In the genomic region with DNA sequence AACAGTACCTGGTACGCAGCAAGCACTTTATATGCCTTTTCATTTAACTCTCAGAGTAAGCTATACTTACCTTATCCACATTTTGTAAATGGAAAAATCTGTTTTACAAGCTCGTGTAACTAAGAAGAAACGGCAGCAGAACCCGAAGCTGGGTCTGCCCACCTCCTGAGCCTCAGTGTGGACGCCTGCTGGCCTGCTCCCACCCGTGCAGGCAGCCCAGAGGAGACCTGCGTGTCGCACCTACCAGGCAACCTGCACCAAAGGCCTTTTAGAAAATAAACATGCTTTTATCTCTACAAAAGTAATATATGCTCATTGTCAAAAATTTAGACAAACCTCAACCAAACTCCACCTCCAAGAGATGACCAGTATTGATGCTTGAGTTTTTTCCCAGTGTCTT, we compare ENCODE assay signal across 16 cellular contexts.
A peak's percentile ranks its signal among the peaks of the same experiment; 100 is the strongest.
DNase-seq lines count a peak whose midpoint lies in the region; ATAC-seq and TF ChIP-seq lines count a peak whose summit lies in the region.
"Had no signal": no experiment of that assay in that cellular context is flagged by ENCODE, and none has a peak within 500 bp of the region (broad histone marks: within the 10 kb centered on the region; RNA-seq: fewer than 3 reads in every experiment).

No MANE protein-coding gene starts in this region.

- H3K27ac Mint-ChIP-seq in GM23338 = no peak overlapping the region
- H3K27ac Mint-ChIP-seq in activated CD8-positive, alpha-beta memory T cell treated with anti-CD3 and anti-CD28 coated beads, Interleukin-2, amount 10 ng/mL, durations not matched to agents 7 days and 5 days = no peak overlapping the region
- no peak overlapping the region for H3K27ac Mint-ChIP-seq in activated CD8-positive, alpha-beta T cell treated with anti-CD3 and anti-CD28 coated beads for 36 hours
- H3K27ac Mint-ChIP-seq: HFFc6 had no signal

- H3K36me3 ChIP-seq in GM23338 (ENCODE audit: insufficient read depth) (no peaks in the 10 kb centered on the region; the same call in 1 of the 2 replicates), heart right ventricle (no peaks in the 10 kb centered on the region), MG63 (no peaks in the 10 kb centered on the region)

- H3K9me3 Mint-ChIP-seq in GM23338 = no peaks in the 10 kb centered on the region
- no peaks in the 10 kb centered on the region for H3K9me3 Mint-ChIP-seq in activated CD8-positive, alpha-beta memory T cell treated with anti-CD3 and anti-CD28 coated beads, Interleukin-2, amount 10 ng/mL, durations not matched to agents 7 days and 5 days (ENCODE audit: low read depth)
- no peaks in the 10 kb centered on the region for H3K9me3 Mint-ChIP-seq in activated CD8-positive, alpha-beta T cell treated with anti-CD3 and anti-CD28 coated beads for 36 hours
- H3K9me3 Mint-ChIP-seq: CD4-positive, CD25-positive, alpha-beta regulatory T cell; HFFc6 had no signal

- H3K79me2 ChIP-seq in GM23338 (replicated peaks; ENCODE audit: insufficient read depth) = no peaks in the 10 kb centered on the region

- no peak for DNase-seq in GM23338 (ENCODE audit: low spot score)
- no peak for DNase-seq in RWPE1 (ENCODE audit: low spot score)
- peak in 1 of 2 donors; percentile 34 for DNase-seq in heart right ventricle
- DNase-seq in right cardiac atrium = no peak
- DNase-seq in activated CD8-positive, alpha-beta memory T cell treated with anti-CD3 and anti-CD28 coated beads, Interleukin-2, amount 10 ng/mL, durations not matched to agents 7 days and 5 days = no peak
- no peak for DNase-seq in activated CD8-positive, alpha-beta T cell treated with anti-CD3 and anti-CD28 coated beads for 36 hours
- no peak for DNase-seq in activated CD4-positive, alpha-beta T cell treated with anti-CD3 and anti-CD28 coated beads, Interleukin-2, amount 50 U/mL, for 4 hours
- DNase-seq in MG63 = no peak
- DNase-seq: ACHN; CD4-positive, CD25-positive, alpha-beta regulatory T cell; DMS79; HCEC 1CT; HFFc6 had no signal

- H3K4me3 Mint-ChIP-seq in GM23338 = no peak overlapping the region
- H3K4me3 Mint-ChIP-seq in activated CD8-positive, alpha-beta memory T cell treated with anti-CD3 and anti-CD28 coated beads, Interleukin-2, amount 10 ng/mL, durations not matched to agents 7 days and 5 days = no peak overlapping the region
- no peak overlapping the region for H3K4me3 Mint-ChIP-seq in activated CD8-positive, alpha-beta T cell treated with anti-CD3 and anti-CD28 coated beads for 36 hours
- H3K4me3 Mint-ChIP-seq: CD4-positive, CD25-positive, alpha-beta regulatory T cell; HFFc6 had no signal

- H3K4me1 ChIP-seq in GM23338 (ENCODE audit: insufficient read depth) (peaks cover 8% of the 10 kb centered on the region), heart right ventricle (peaks cover 2 to 48% (median 29%) of the 10 kb centered on the region in 9 donors), right cardiac atrium (ENCODE audit: control insufficient read depth, insufficient read depth, low read length) (peaks cover 2% of the 10 kb centered on the region)

- no peaks in the 10 kb centered on the region for H3K36me3 Mint-ChIP-seq in GM23338 (ENCODE audit: low read depth)
- H3K36me3 Mint-ChIP-seq in activated CD8-positive, alpha-beta memory T cell treated with anti-CD3 and anti-CD28 coated beads, Interleukin-2, amount 10 ng/mL, durations not matched to agents 7 days and 5 days = peaks cover 4% of the 10 kb centered on the region
- H3K36me3 Mint-ChIP-seq in activated CD8-positive, alpha-beta T cell treated with anti-CD3 and anti-CD28 coated beads for 36 hours (ENCODE audit: low read depth) = no peaks in the 10 kb centered on the region

- TF ChIP-seq CTCF in GM23338 (conservative IDR thresholded peaks at IDR 0.05; ENCODE audit: low read depth in 2 of 2) = no peak
- TF ChIP-seq CTCF in RWPE1 (conservative IDR thresholded peaks at IDR 0.05; ENCODE audit: low read depth) = no peak
- peak in 2 of 9 donors; percentile 17 to 27 for TF ChIP-seq CTCF in heart right ventricle (IDR thresholded peaks at IDR 0.05)
- no peak for TF ChIP-seq CTCF in activated CD8-positive, alpha-beta T cell treated with anti-CD3 and anti-CD28 coated beads for 36 hours (IDR thresholded peaks at IDR 0.05)

- no peaks in the 10 kb centered on the region for H3K27me3 Mint-ChIP-seq in GM23338 (ENCODE audit: insufficient read depth, low read depth, poor library complexity)
- no peaks in the 10 kb centered on the region for H3K27me3 Mint-ChIP-seq in activated CD8-positive, alpha-beta memory T cell treated with anti-CD3 and anti-CD28 coated beads, Interleukin-2, amount 10 ng/mL, durations not matched to agents 7 days and 5 days
- H3K27me3 Mint-ChIP-seq in activated CD8-positive, alpha-beta T cell treated with anti-CD3 and anti-CD28 coated beads for 36 hours = no peaks in the 10 kb centered on the region
- H3K27me3 Mint-ChIP-seq: CD4-positive, CD25-positive, alpha-beta regulatory T cell had no signal

- intact Hi-C loops in heart right ventricle (cut with DNase I) (no loop called here), right cardiac atrium (cut with DNase I) (no loop called here)
- intact Hi-C loops in activated CD8-positive, alpha-beta T cell treated with anti-CD3 and anti-CD28 coated beads for 36 hours (cut with micrococcal nuclease) = no loop called here

- POLR2A ChIA-PET in RWPE1 (lab: Yijun Ruan, JAX; ENCODE audit: low non-redundant PET) = no interaction called here
- POLR2A ChIA-PET in activated CD8-positive, alpha-beta T cell treated with anti-CD3 and anti-CD28 coated beads for 36 hours (lab: Charles Lee) = interaction anchor here (1.0 kb wide), 1 partner anchor 14 kb away, joined by 3 read pairs; no protein-coding TSS in a partner anchor

- H3K27me3 ChIP-seq in GM23338 (ENCODE audit: insufficient read depth) = no peaks in the 10 kb centered on the region
- no peaks in the 10 kb centered on the region for H3K27me3 ChIP-seq in heart right ventricle
- H3K27me3 ChIP-seq in right cardiac atrium (ENCODE audit: control insufficient read depth, insufficient read depth) = no peaks in the 10 kb centered on the region
- no peaks in the 10 kb centered on the region for H3K27me3 ChIP-seq in MG63
- H3K27me3 ChIP-seq: BLaER1 treated with 17β-estradiol and CSF1 and Interleukin-3, amounts not matched to agents 10 nM and 100 nM had no signal

- peak overlapping the region; percentile 64; the same call in 1 of the 2 replicates for H3K4me2 ChIP-seq in GM23338
- H3K4me2 ChIP-seq: BLaER1 treated with 17β-estradiol and CSF1 and Interleukin-3, amounts not matched to agents 10 nM and 100 nM had no signal

- peaks cover 25% of the 10 kb centered on the region for H3K4me1 Mint-ChIP-seq in GM23338
- peaks cover 20% of the 10 kb centered on the region for H3K4me1 Mint-ChIP-seq in activated CD8-positive, alpha-beta memory T cell treated with anti-CD3 and anti-CD28 coated beads, Interleukin-2, amount 10 ng/mL, durations not matched to agents 7 days and 5 days
- H3K4me1 Mint-ChIP-seq in activated CD8-positive, alpha-beta T cell treated with anti-CD3 and anti-CD28 coated beads for 36 hours (ENCODE audit: low read depth) = peaks cover 27% of the 10 kb centered on the region

- H3K9me2 ChIP-seq in GM23338 (ENCODE audit: insufficient read depth) = 0 out of 2 replicates have a peak, but pooled peaks cover 3% of the 10 kb centered on the region

- ATAC-seq in GM23338 = peak; percentile 75
- ATAC-seq in heart right ventricle = peak in 4 of 8 donors; percentile 36 to 59 (median 48)
- peak in 1 of 2 donors; percentile 47 for ATAC-seq in right cardiac atrium
- no peak for ATAC-seq in activated CD8-positive, alpha-beta memory T cell treated with anti-CD3 and anti-CD28 coated beads, Interleukin-2, amount 10 ng/mL, durations not matched to agents 7 days and 5 days
- no peak for ATAC-seq in activated CD8-positive, alpha-beta T cell treated with anti-CD3 and anti-CD28 coated beads for 36 hours
- ATAC-seq: GM12878, HepG2 had no signal

- H3K4me3 ChIP-seq in GM23338 = no peak overlapping the region
- no peak overlapping the region for H3K4me3 ChIP-seq in heart right ventricle
- H3K4me3 ChIP-seq in right cardiac atrium (ENCODE audit: low read length) = no peak overlapping the region
- no peak overlapping the region for H3K4me3 ChIP-seq in MG63
- H3K4me3 ChIP-seq: BLaER1 treated with 17β-estradiol and CSF1 and Interleukin-3, amounts not matched to agents 10 nM and 100 nM; GM12878 had no signal

- 51 to 61% methylated on average over 8 of the region's 8 CpGs for WGBS in heart right ventricle, 2 donors
- 63% methylated on average over 8 of the region's 8 CpGs for WGBS in right cardiac atrium

- H4K20me1 ChIP-seq in GM23338 (replicated peaks; ENCODE audit: insufficient read depth) = no peaks in the 10 kb centered on the region
- H4K20me1 ChIP-seq: BLaER1 treated with 17β-estradiol and CSF1 and Interleukin-3, amounts not matched to agents 10 nM and 100 nM had no signal

- H3K27ac ChIP-seq in GM23338 (ENCODE audit: low read depth) = no peak overlapping the region
- H3K27ac ChIP-seq in RWPE1 = peak overlapping the region; percentile 79
- H3K27ac ChIP-seq in heart right ventricle = peak overlapping the region; percentile 0 to 83 (median 78)
- peak overlapping the region; percentile 56 for H3K27ac ChIP-seq in right cardiac atrium (ENCODE audit: low read length)
- H3K27ac ChIP-seq: BLaER1 treated with 17β-estradiol and CSF1 and Interleukin-3, amounts not matched to agents 10 nM and 100 nM had no signal

- CTCF ChIA-PET in RWPE1 (lab: Yijun Ruan, JAX) = interaction anchor here (0.7 kb wide), 1 partner anchor 703 kb away, joined by 3 read pairs; no protein-coding TSS in a partner anchor
- CTCF ChIA-PET in activated CD8-positive, alpha-beta memory T cell treated with anti-CD3 and anti-CD28 coated beads, Interleukin-2, amount 10 ng/mL, durations not matched to agents 7 days and 5 days (lab: Charles Lee) = no interaction called here
- CTCF ChIA-PET in activated CD8-positive, alpha-beta T cell treated with anti-CD3 and anti-CD28 coated beads for 36 hours (lab: Charles Lee) = no interaction called here

- peak overlapping the region; percentile 3; the same call in 1 of the 2 replicates for H2AFZ ChIP-seq in GM23338

- H3K9me3 ChIP-seq in heart right ventricle (no peaks in the 10 kb centered on the region), right cardiac atrium (ENCODE audit: control insufficient read depth, low read length) (no peaks in the 10 kb centered on the region), MG63 (no peaks in the 10 kb centered on the region)

- no peaks in the 10 kb centered on the region for H3F3A ChIP-seq in GM23338 (replicated peaks; ENCODE audit: low read depth)

TF ChIP-seq in GM23338, 12 proteins besides CTCF, POLR2A, EP300 and RAD21 (continues in another document):
- TF ChIP-seq EZH2 (IDR thresholded peaks at IDR 0.05; ENCODE audit: low read depth, unreplicated experiment) = no peak
